Comparison of ENCODE assay signal across 17 cellular contexts in the genomic region with DNA sequence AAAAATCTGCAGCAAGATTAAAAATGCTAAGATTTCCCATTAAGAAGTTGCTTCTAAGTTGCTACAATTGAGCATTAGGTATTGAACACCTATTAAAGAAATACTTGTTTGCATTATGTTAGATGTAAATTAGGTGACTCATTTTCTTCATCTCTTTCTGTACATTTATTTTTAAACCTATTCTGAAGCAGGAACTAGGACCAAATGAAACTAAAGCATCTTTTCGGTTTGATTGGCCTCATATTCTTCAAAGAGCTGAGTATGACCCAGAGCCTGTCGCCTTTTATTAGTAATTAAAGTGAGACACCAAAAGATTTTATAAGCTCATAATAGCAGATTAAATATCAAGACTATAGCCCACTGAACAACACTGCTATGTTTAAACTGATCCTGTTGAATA.
DNase-seq lines count a peak whose midpoint lies in the region; ATAC-seq and TF ChIP-seq lines count a peak whose summit lies in the region.
"Had no signal": no experiment of that assay in that cellular context is flagged by ENCODE, and none has a peak within 500 bp of the region (broad histone marks: within the 10 kb centered on the region; RNA-seq: fewer than 3 reads in every experiment).

No MANE protein-coding gene starts in this region.

- H3K36me3 Mint-ChIP-seq in dendritic cell treated with granulocyte-macrophage colony-stimulating factor and Interleukin-4, amounts not matched to agents 40 ng/mL and 50 ng/mL, for 4 days (ENCODE audit: low read depth): no peaks in the 10 kb centered on the region
- H3K36me3 Mint-ChIP-seq in naive thymus-derived CD8-positive, alpha-beta T cell: no peaks in the 10 kb centered on the region

- no peaks in the 10 kb centered on the region for H4K20me1 ChIP-seq in Karpas-422 (ENCODE audit: insufficient read depth, low read depth, low read length)

- H3K9ac ChIP-seq in Karpas-422 (ENCODE audit: low read length): 0 out of 2 replicates have a peak overlapping the region, but pooled peaks have one; percentile 6

- no peaks in the 10 kb centered on the region for H3K9me2 ChIP-seq in Karpas-422 (replicated peaks; ENCODE audit: insufficient read depth, low read length)

- H3K9me3 Mint-ChIP-seq in dendritic cell treated with granulocyte-macrophage colony-stimulating factor and Interleukin-4, amounts not matched to agents 40 ng/mL and 50 ng/mL, for 4 days: peaks cover 6% of the 10 kb centered on the region
- H3K9me3 Mint-ChIP-seq in naive thymus-derived CD8-positive, alpha-beta T cell: peaks cover 0 to 3% (median 0%) of the 10 kb centered on the region in 9 donors
- H3K9me3 Mint-ChIP-seq: CD4-positive, alpha-beta T cell had no signal

- DNase-seq in Karpas-422 (peak; percentile 71), HEK293T (ENCODE audit: extremely low spot score) (no peak)
- DNase-seq in naive thymus-derived CD8-positive, alpha-beta T cell: no peak
- DNase-seq: 8988T; ACHN; C1 segment of cervical spinal cord; Calu3; CD4-positive, alpha-beta T cell; DMS 273 treated with DMSO at 0.1 percent for 48 hours; HCEC 1CT had no signal

- H3K4me3 Mint-ChIP-seq in dendritic cell treated with granulocyte-macrophage colony-stimulating factor and Interleukin-4, amounts not matched to agents 40 ng/mL and 50 ng/mL, for 4 days: no peak overlapping the region
- no peak overlapping the region for H3K4me3 Mint-ChIP-seq in naive thymus-derived CD8-positive, alpha-beta T cell
- H3K4me3 Mint-ChIP-seq: CD4-positive, alpha-beta T cell had no signal

- no peak overlapping the region for H3K27ac ChIP-seq in ACC112 (ENCODE audit: low read depth, low read length)
- peak overlapping the region; percentile 19; the same call in 1 of the 2 replicates for H3K27ac ChIP-seq in Karpas-422 (ENCODE audit: low read length)
- H3K27ac ChIP-seq: HL-60 had no signal

- CTCF ChIA-PET in HEK293T (lab: Yijun Ruan, JAX): no interaction called here

- H3K36me3 ChIP-seq in ACC112 (ENCODE audit: insufficient read depth, low read length) (no peaks in the 10 kb centered on the region), Karpas-422 (ENCODE audit: insufficient read depth, low read length) (no peaks in the 10 kb centered on the region)

- H3K27ac Mint-ChIP-seq in dendritic cell treated with granulocyte-macrophage colony-stimulating factor and Interleukin-4, amounts not matched to agents 40 ng/mL and 50 ng/mL, for 4 days: peak overlapping the region; percentile 94
- no peak overlapping the region for H3K27ac Mint-ChIP-seq in naive thymus-derived CD8-positive, alpha-beta T cell
- H3K27ac Mint-ChIP-seq: CD4-positive, alpha-beta T cell had no signal

- H3K4me1 ChIP-seq in ACC112 (ENCODE audit: control insufficient read depth, insufficient read depth, low read length, unreplicated experiment): peaks cover 4% of the 10 kb centered on the region
- peaks cover 60% of the 10 kb centered on the region for H3K4me1 ChIP-seq in Karpas-422 (ENCODE audit: low read length)

- H3K79me2 ChIP-seq in ACC112 (ENCODE audit: control insufficient read depth, insufficient read depth, low read length, unreplicated experiment) (no peaks in the 10 kb centered on the region), Karpas-422 (ENCODE audit: low read length) (no peaks in the 10 kb centered on the region)

- H2AFZ ChIP-seq in ACC112 (ENCODE audit: low read length, unreplicated experiment) (peak overlapping the region; percentile 14), Karpas-422 (ENCODE audit: low read length) (0 out of 2 replicates have a peak overlapping the region, but pooled peaks have one; percentile 11)

- peaks cover 37% of the 10 kb centered on the region for H3K4me1 Mint-ChIP-seq in dendritic cell treated with granulocyte-macrophage colony-stimulating factor and Interleukin-4, amounts not matched to agents 40 ng/mL and 50 ng/mL, for 4 days (ENCODE audit: low read depth)
- H3K4me1 Mint-ChIP-seq in naive thymus-derived CD8-positive, alpha-beta T cell: peaks cover 0 to 22% (median 0%) of the 10 kb centered on the region in 4 donors

- H3K4me3 ChIP-seq in ACC112 (ENCODE audit: low read depth, low read length): no peak overlapping the region
- peak overlapping the region; percentile 19 for H3K4me3 ChIP-seq in Karpas-422 (ENCODE audit: low read length)
- H3K4me3 ChIP-seq: GM12878 had no signal

- H3K9me3 ChIP-seq in Karpas-422 (ENCODE audit: low read length): no peaks in the 10 kb centered on the region

- H3K27me3 Mint-ChIP-seq in dendritic cell treated with granulocyte-macrophage colony-stimulating factor and Interleukin-4, amounts not matched to agents 40 ng/mL and 50 ng/mL, for 4 days: no peaks in the 10 kb centered on the region
- H3K27me3 Mint-ChIP-seq in naive thymus-derived CD8-positive, alpha-beta T cell: peaks cover 0 to 7% (median 0%) of the 10 kb centered on the region in 5 donors
- H3K27me3 Mint-ChIP-seq: CD4-positive, alpha-beta T cell had no signal

- no peaks in the 10 kb centered on the region for H3K27me3 ChIP-seq in ACC112 (ENCODE audit: insufficient read depth, low read length)
- no peaks in the 10 kb centered on the region for H3K27me3 ChIP-seq in Karpas-422 (ENCODE audit: low read length)

- H3K4me2 ChIP-seq in Karpas-422 (ENCODE audit: low read depth, low read length, poor library complexity, severe bottlenecking): peak overlapping the region; percentile 63

- intact Hi-C loops in dendritic cell treated with granulocyte-macrophage colony-stimulating factor and Interleukin-4, amounts not matched to agents 40 ng/mL and 50 ng/mL, for 4 days (cut with micrococcal nuclease): no loop called here

- ATAC-seq in GM19351 (IDR thresholded peaks at IDR 0.05; ENCODE audit: unreplicated experiment): peak; percentile 57
- ATAC-seq in GM19328 (IDR thresholded peaks at IDR 0.05; ENCODE audit: unreplicated experiment): no peak
- ATAC-seq in HG02884 (IDR thresholded peaks at IDR 0.05; ENCODE audit: unreplicated experiment): no peak
- no peak for ATAC-seq in naive thymus-derived CD8-positive, alpha-beta T cell
- ATAC-seq: GM12878 had no signal

- POLR2A ChIA-PET in HEK293T (lab: Yijun Ruan, JAX): no interaction called here
- POLR2A ChIA-PET in naive thymus-derived CD8-positive, alpha-beta T cell (lab: Charles Lee): no interaction called here

TF ChIP-seq in HEK293T, 16 proteins besides CTCF, POLR2A, EP300 and RAD21:
- TF ChIP-seq FOXA1 (IDR thresholded peaks at IDR 0.05): no peak
- TF ChIP-seq FOXM1 (IDR thresholded peaks at IDR 0.05; ENCODE audit: borderline replicate concordance): no peak
- TF ChIP-seq TARDBP (IDR thresholded peaks at IDR 0.05): no peak
- no peak for TF ChIP-seq ZNF384 (IDR thresholded peaks at IDR 0.05)
- no peak for TF ChIP-seq BHLHE40 (IDR thresholded peaks at IDR 0.05; ENCODE audit: borderline replicate concordance)
- no peak for TF ChIP-seq ELF4 (IDR thresholded peaks at IDR 0.05)
- TF ChIP-seq L3MBTL2 (conservative IDR thresholded peaks at IDR 0.05): no peak
- TF ChIP-seq CTBP1 (IDR thresholded peaks at IDR 0.05; ENCODE audit: borderline replicate concordance): no peak
